29 cellular contexts compared by ENCODE assay signal in the genomic region with DNA sequence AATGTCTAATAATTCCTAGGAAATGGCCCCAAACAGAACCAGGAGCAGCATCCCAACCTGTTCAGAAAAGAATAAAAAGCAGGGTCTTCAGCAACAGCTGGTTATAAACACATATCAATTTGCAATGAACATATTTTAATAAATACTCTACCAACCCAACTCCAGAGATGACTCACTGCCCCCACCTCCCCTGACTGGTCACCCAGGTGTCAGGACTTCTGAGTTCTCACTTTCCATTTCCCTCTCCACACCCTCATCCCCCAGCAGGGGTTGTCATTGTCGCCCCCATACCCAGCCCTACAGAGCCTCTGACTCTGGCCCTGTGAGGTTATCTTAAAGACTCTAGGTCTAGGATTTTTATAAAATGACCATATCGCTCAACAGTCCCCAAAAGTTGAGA. TPM values are rescaled to one million over a fixed set of nuclear protein-coding genes. Genes with fewer than 3 reads are reported as not detected.
DNase-seq lines count a peak whose midpoint lies in the region; ATAC-seq and TF ChIP-seq lines count a peak whose summit lies in the region.
"Had no signal": no experiment of that assay in that cellular context is flagged by ENCODE, and none has a peak within 500 bp of the region (broad histone marks: within the 10 kb centered on the region; RNA-seq: fewer than 3 reads in every experiment).

No MANE protein-coding gene starts in this region.

- no peaks in the 10 kb centered on the region for H3K27me3 ChIP-seq in foreskin keratinocyte
- H3K27me3 ChIP-seq: BLaER1 treated with 17β-estradiol and CSF1 and Interleukin-3, amounts not matched to agents 10 nM and 100 nM had no signal

- no peaks in the 10 kb centered on the region for H3K27me3 Mint-ChIP-seq in activated CD4-positive, alpha-beta T cell treated with anti-CD3 and anti-CD28 coated beads for 36 hours
- H3K27me3 Mint-ChIP-seq: CD4-positive, alpha-beta memory T cell had no signal

- no peaks in the 10 kb centered on the region for H3K9me3 Mint-ChIP-seq in activated CD4-positive, alpha-beta T cell treated with anti-CD3 and anti-CD28 coated beads for 36 hours (ENCODE audit: low read depth)

- ATAC-seq in activated CD4-positive, alpha-beta T cell treated with anti-CD3 and anti-CD28 coated beads for 36 hours, result peak; percentile 30
- ATAC-seq in GM21717 (IDR thresholded peaks at IDR 0.05; ENCODE audit: unreplicated experiment) (peak; percentile 45), HG03175 (IDR thresholded peaks at IDR 0.05; ENCODE audit: unreplicated experiment) (peak; percentile 49), foreskin keratinocyte (peak; percentile 20), GM18517 (IDR thresholded peaks at IDR 0.05; ENCODE audit: unreplicated experiment) (no peak), HG02884 (IDR thresholded peaks at IDR 0.05; ENCODE audit: unreplicated experiment) (no peak)

- H3K27ac ChIP-seq in foreskin keratinocyte, result no peak overlapping the region
- H3K27ac ChIP-seq: 22Rv1; BLaER1 treated with 17β-estradiol and CSF1 and Interleukin-3, amounts not matched to agents 10 nM and 100 nM; GM23248; RWPE1; SK-N-MC had no signal

- no peak for TF ChIP-seq CTCF in foreskin keratinocyte (conservative IDR thresholded peaks at IDR 0.05)

- H3K4me1 ChIP-seq in foreskin keratinocyte, result no peaks in the 10 kb centered on the region
- H3K4me1 ChIP-seq: BLaER1 treated with 17β-estradiol and CSF1 and Interleukin-3, amounts not matched to agents 10 nM and 100 nM; Caco-2 had no signal

- no peak overlapping the region for H3K4me3 Mint-ChIP-seq in activated CD4-positive, alpha-beta T cell treated with anti-CD3 and anti-CD28 coated beads for 36 hours
- H3K4me3 Mint-ChIP-seq: CD4-positive, alpha-beta memory T cell had no signal

- CTCF ChIA-PET in activated CD4-positive, alpha-beta T cell treated with anti-CD3 and anti-CD28 coated beads for 36 hours (lab: Charles Lee), result interaction anchor here (0.7 kb wide), 1 partner anchor 818 kb away, joined by 4 read pairs; no protein-coding TSS in a partner anchor

- DNase-seq in activated CD4-positive, alpha-beta T cell treated with anti-CD3 and anti-CD28 coated beads for 36 hours, result no peak
- no peak for DNase-seq in activated CD4-positive, alpha-beta T cell treated with anti-CD3 and anti-CD28 coated beads, Interleukin-2, amount 50 U/mL, for 1 hour
- DNase-seq in foreskin keratinocyte, result no peak
- DNase-seq in cerebellar cortex (ENCODE audit: low spot score), result no peak
- DNase-seq: ACHN; Caco-2; CD4-positive, alpha-beta memory T cell; DMS 273 treated with DMSO at 0.1 percent for 48 hours; DMS79 treated with DMSO at 0.1 percent for 48 hours; GM23248; HCEC 1CT; KG1; NCI-H1092; NCI-H1436 treated with DMSO at 0.1 percent for 48 hours; NCI-H2029; NCI-H2227 treated with DMSO at 0.1 percent for 48 hours; NCI-H510A; NCI-H748 treated with DMSO at 0.1 percent for 48 hours; NK-92 treated with Interleukin-12 subunit alpha and Interleukin-12 subunit beta, amount 100 ng/mL, for 24 hours; SHP77 treated with DMSO at 0.1 percent for 48 hours had no signal

- H3K36me3 Mint-ChIP-seq in activated CD4-positive, alpha-beta T cell treated with anti-CD3 and anti-CD28 coated beads for 36 hours (ENCODE audit: low read depth), result peaks cover 2% of the 10 kb centered on the region
- H3K36me3 Mint-ChIP-seq: CD4-positive, alpha-beta memory T cell had no signal

- no peaks in the 10 kb centered on the region for H3K4me1 Mint-ChIP-seq in activated CD4-positive, alpha-beta T cell treated with anti-CD3 and anti-CD28 coated beads for 36 hours
- H3K4me1 Mint-ChIP-seq: CD4-positive, alpha-beta memory T cell had no signal

- intact Hi-C loops in activated CD4-positive, alpha-beta T cell treated with anti-CD3 and anti-CD28 coated beads for 36 hours (cut with DNase I, micrococcal nuclease), result no loop called here

- POLR2A ChIA-PET in activated CD4-positive, alpha-beta T cell treated with anti-CD3 and anti-CD28 coated beads for 36 hours (lab: Charles Lee), result no interaction called here

- no peak overlapping the region for H3K27ac Mint-ChIP-seq in activated CD4-positive, alpha-beta T cell treated with anti-CD3 and anti-CD28 coated beads for 36 hours

RNA-seq across cellular contexts. Expression of gene SERPINE3, which starts 6.9 kb away (rescaled TPM):
- not detected for total RNA-seq in activated CD4-positive, alpha-beta T cell treated with anti-CD3 and anti-CD28 coated beads for 36 hours
- not detected in 2 replicates for total RNA-seq in foreskin keratinocyte
- polyA plus RNA-seq in foreskin keratinocyte, result not detected in 2 replicates
- total RNA-seq: Caco-2; CD4-positive, alpha-beta memory T cell; GM23248; HT1080 had no signal
- polyA plus RNA-seq: CD4-positive, alpha-beta memory T cell had no signal

Comparison
In these comparisons a context has a peak if more than half of its experiments do, and no peak if none do; other contexts are left out.
1. ATAC-seq: peak in activated CD4-positive, alpha-beta T cell treated with anti-CD3 and anti-CD28 coated beads for 36 hours (single experiment), GM21717 (single experiment), HG03175 (single experiment) and foreskin keratinocyte (single experiment); none in GM18517 (single experiment) and HG02884 (single experiment).